Comparison of ENCODE assay signal across 9 cellular contexts in genomic region chr14:21557084-21557901, GRCh38. TPM values are rescaled to one million over a fixed set of nuclear protein-coding genes. Genes with fewer than 3 reads are reported as not detected.
A peak's percentile ranks its signal among the peaks of the same experiment; 100 is the strongest.
DNase-seq lines count a peak whose midpoint lies in the region; ATAC-seq and TF ChIP-seq lines count a peak whose summit lies in the region.
"Had no signal": no experiment of that assay in that cellular context is flagged by ENCODE, and none has a peak within 500 bp of the region (broad histone marks: within the 10 kb centered on the region; RNA-seq: fewer than 3 reads in every experiment).

No MANE protein-coding gene starts in this region.

- H3K27me3 Mint-ChIP-seq in activated CD4-positive, alpha-beta memory T cell treated with anti-CD3 and anti-CD28 coated beads, Interleukin-2, amount 10 ng/mL, durations not matched to agents 7 days and 5 days: no peaks in the 10 kb centered on the region

- H3K4me3 ChIP-seq in ectodermal cell (ENCODE audit: insufficient read depth, low read depth, low read length) (peak overlapping the region; percentile 1), lower lobe of right lung (peak overlapping the region; percentile 36)

- H3K9me3 ChIP-seq in ectodermal cell (ENCODE audit: control insufficient read depth, low read length) (no peaks in the 10 kb centered on the region), lower lobe of right lung (no peaks in the 10 kb centered on the region)

- H3K27me3 ChIP-seq in ectodermal cell (ENCODE audit: control insufficient read depth, insufficient read depth, low read length, poor library complexity, severe bottlenecking): no peaks in the 10 kb centered on the region
- no peaks in the 10 kb centered on the region for H3K27me3 ChIP-seq in lower lobe of right lung (ENCODE audit: low read depth)

- ATAC-seq in lower lobe of right lung: peak; percentile 90 to 97
- ATAC-seq in HG02763 (IDR thresholded peaks at IDR 0.05; ENCODE audit: unreplicated experiment): no peak

- peak; percentile 68 for TF ChIP-seq CTCF in lower lobe of right lung (IDR thresholded peaks at IDR 0.05)

- WGBS in ectodermal cell, 2 experiments: 5 to 6% methylated on average over 7 to 11 of the region's 11 CpGs

- DNase-seq in CMK (ENCODE audit: low read depth) (peak; percentile 26), HK-2 (ENCODE audit: unreplicated experiment) (peak; percentile 63), NCI-H748 (lab: John Stamatoyannopoulos, UW; ENCODE audit: unreplicated experiment) (peak; percentile 93), lower lobe of right lung (peak; percentile 72)
- peak; percentile 75 for DNase-seq in activated CD4-positive, alpha-beta memory T cell treated with anti-CD3 and anti-CD28 coated beads, Interleukin-2, amount 10 ng/mL, durations not matched to agents 7 days and 5 days
- peak; percentile 58 to 66 for DNase-seq in stimulated activated CD4-positive, alpha-beta T cell treated with anti-CD3 and anti-CD28 coated beads, Interleukin-4, amount 100 ng/mL, for 4 hours

- CTCF ChIA-PET in activated CD4-positive, alpha-beta memory T cell treated with anti-CD3 and anti-CD28 coated beads, Interleukin-2, amount 10 ng/mL, durations not matched to agents 7 days and 5 days (lab: Charles Lee): interaction anchor here (0.7 to 6.7 kb wide), 4 partner anchors 8 to 185 kb away, joined by 3 to 48 read pairs (median 4); partner anchors contain the start of gene METTL3

- H3K27ac Mint-ChIP-seq in activated CD4-positive, alpha-beta memory T cell treated with anti-CD3 and anti-CD28 coated beads, Interleukin-2, amount 10 ng/mL, durations not matched to agents 7 days and 5 days: no peak overlapping the region

- H3K9me3 Mint-ChIP-seq in activated CD4-positive, alpha-beta memory T cell treated with anti-CD3 and anti-CD28 coated beads, Interleukin-2, amount 10 ng/mL, durations not matched to agents 7 days and 5 days: no peaks in the 10 kb centered on the region

- intact Hi-C loops in lower lobe of right lung (cut with DNase I): no loop called here

- H3K4me3 Mint-ChIP-seq in activated CD4-positive, alpha-beta memory T cell treated with anti-CD3 and anti-CD28 coated beads, Interleukin-2, amount 10 ng/mL, durations not matched to agents 7 days and 5 days: peak overlapping the region; percentile 6

- H3K4me1 ChIP-seq in ectodermal cell (ENCODE audit: control insufficient read depth, insufficient read depth, low read length): peaks cover 5% of the 10 kb centered on the region
- H3K4me1 ChIP-seq in lower lobe of right lung: no peaks in the 10 kb centered on the region

- H3K27ac ChIP-seq in ectodermal cell (ENCODE audit: insufficient read depth, low read depth, low read length, poor library complexity, severe bottlenecking) (peak overlapping the region; percentile 95), lower lobe of right lung (peak overlapping the region; percentile 56)

- peaks cover 7% of the 10 kb centered on the region for H3K4me1 Mint-ChIP-seq in activated CD4-positive, alpha-beta memory T cell treated with anti-CD3 and anti-CD28 coated beads, Interleukin-2, amount 10 ng/mL, durations not matched to agents 7 days and 5 days

- H3K36me3 ChIP-seq in ectodermal cell (ENCODE audit: control insufficient read depth, insufficient read depth, low read length): no peaks in the 10 kb centered on the region
- H3K36me3 ChIP-seq in lower lobe of right lung: no peaks in the 10 kb centered on the region

- no peaks in the 10 kb centered on the region for H3K36me3 Mint-ChIP-seq in activated CD4-positive, alpha-beta memory T cell treated with anti-CD3 and anti-CD28 coated beads, Interleukin-2, amount 10 ng/mL, durations not matched to agents 7 days and 5 days (ENCODE audit: low read depth)

- POLR2A ChIA-PET in activated CD4-positive, alpha-beta memory T cell treated with anti-CD3 and anti-CD28 coated beads, Interleukin-2, amount 10 ng/mL, durations not matched to agents 7 days and 5 days (lab: Charles Lee): interaction anchor here (0.7 to 1.9 kb wide), 3 partner anchors 59 to 211 kb away, joined by 3 to 10 read pairs (median 3); partner anchors contain the start of gene TOX4

RNA-seq across cellular contexts. Expression of gene OR10G3, which starts 22.6 kb away (rescaled TPM):
- total RNA-seq in activated CD4-positive, alpha-beta memory T cell treated with anti-CD3 and anti-CD28 coated beads, Interleukin-2, amount 10 ng/mL, durations not matched to agents 7 days and 5 days: not detected
- polyA plus RNA-seq in ectodermal cell (2013, experiment 1 of 4): not detected
- not detected for polyA plus RNA-seq in ectodermal cell (2013, experiment 2 of 4)
- polyA plus RNA-seq in ectodermal cell (2013, experiment 3 of 4): not detected
- polyA plus RNA-seq in ectodermal cell (2013, experiment 4 of 4): not detected
- total RNA-seq in lower lobe of right lung: not detected
- total RNA-seq: activated CD8-positive, alpha-beta memory T cell treated with anti-CD3 and anti-CD28 coated beads for 36 hours had no signal

RNA-seq across cellular contexts. Expression of gene SALL2, which starts 31.1 kb away (rescaled TPM):
- 1 to 10 TPM; 1.5 to 1.8 TPM for total RNA-seq in activated CD4-positive, alpha-beta memory T cell treated with anti-CD3 and anti-CD28 coated beads, Interleukin-2, amount 10 ng/mL, durations not matched to agents 7 days and 5 days
- polyA plus RNA-seq in ectodermal cell (2013, experiment 1 of 4): 259 TPM
- polyA plus RNA-seq in ectodermal cell (2013, experiment 2 of 4): 325 TPM
- polyA plus RNA-seq in ectodermal cell (2013, experiment 3 of 4): 247 TPM
- polyA plus RNA-seq in ectodermal cell (2013, experiment 4 of 4): 284 TPM
- total RNA-seq in lower lobe of right lung: 7.1 TPM

RNA-seq across cellular contexts. Expression of gene METTL3, which starts 46.2 kb away (rescaled TPM):
- total RNA-seq in activated CD4-positive, alpha-beta memory T cell treated with anti-CD3 and anti-CD28 coated beads, Interleukin-2, amount 10 ng/mL, durations not matched to agents 7 days and 5 days: 10 to 100 TPM; 75.6 to 77.6 TPM
- polyA plus RNA-seq in ectodermal cell (2013, experiment 1 of 4): 108 TPM
- 97.3 TPM for polyA plus RNA-seq in ectodermal cell (2013, experiment 2 of 4)
- 71.6 TPM for polyA plus RNA-seq in ectodermal cell (2013, experiment 3 of 4)
- polyA plus RNA-seq in ectodermal cell (2013, experiment 4 of 4): 80.0 TPM
- 47.8 TPM for total RNA-seq in lower lobe of right lung

Comparison
In these comparisons a context has a peak if more than half of its experiments do, and no peak if none do; other contexts are left out.
1. DNase-seq: peak in every context shown above with its lines; median percentile 93 in NCI-H748; 75 in activated CD4-positive, alpha-beta memory T cell treated with anti-CD3 and anti-CD28 coated beads, Interleukin-2, amount 10 ng/mL, durations not matched to agents 7 days and 5 days; 72 in lower lobe of right lung; 63 in HK-2; 62 in stimulated activated CD4-positive, alpha-beta T cell treated with anti-CD3 and anti-CD28 coated beads, Interleukin-4, amount 100 ng/mL, for 4 hours; 26 in CMK.